In genomic region chr22:21032843-21033688, GRCh38 we compare ENCODE assay signal across 1 cellular context.
TF ChIP-seq lines count a peak whose summit lies in the region.

No MANE protein-coding gene starts in this region.

TF ChIP-seq in K562, 482 proteins besides CTCF, POLR2A, EP300 and RAD21 (continues in another document):
- TF ChIP-seq GATA2 (CRISPR knock-in tag; IDR thresholded peaks at IDR 0.05) = 0 out of 2 replicates have a peak, but pooled peaks have one; percentile 5
- TF ChIP-seq ZC3H4 (CRISPR knock-in tag; IDR thresholded peaks at IDR 0.05; ENCODE audit: borderline replicate concordance) = peak; percentile 43; the same call in 1 of the 2 replicates
- 0 out of 4 replicates have a peak, but pooled peaks of 1 of the 2 experiments have one; percentile 53 for TF ChIP-seq MLX (CRISPR knock-in tag; conservative IDR thresholded peaks at IDR 0.05)
- no peak for TF ChIP-seq POLR2AphosphoS5 (IDR thresholded peaks at IDR 0.05; ENCODE audit: control insufficient read depth, insufficient read depth, low read depth, low read length)
- TF ChIP-seq, protein P1, sequence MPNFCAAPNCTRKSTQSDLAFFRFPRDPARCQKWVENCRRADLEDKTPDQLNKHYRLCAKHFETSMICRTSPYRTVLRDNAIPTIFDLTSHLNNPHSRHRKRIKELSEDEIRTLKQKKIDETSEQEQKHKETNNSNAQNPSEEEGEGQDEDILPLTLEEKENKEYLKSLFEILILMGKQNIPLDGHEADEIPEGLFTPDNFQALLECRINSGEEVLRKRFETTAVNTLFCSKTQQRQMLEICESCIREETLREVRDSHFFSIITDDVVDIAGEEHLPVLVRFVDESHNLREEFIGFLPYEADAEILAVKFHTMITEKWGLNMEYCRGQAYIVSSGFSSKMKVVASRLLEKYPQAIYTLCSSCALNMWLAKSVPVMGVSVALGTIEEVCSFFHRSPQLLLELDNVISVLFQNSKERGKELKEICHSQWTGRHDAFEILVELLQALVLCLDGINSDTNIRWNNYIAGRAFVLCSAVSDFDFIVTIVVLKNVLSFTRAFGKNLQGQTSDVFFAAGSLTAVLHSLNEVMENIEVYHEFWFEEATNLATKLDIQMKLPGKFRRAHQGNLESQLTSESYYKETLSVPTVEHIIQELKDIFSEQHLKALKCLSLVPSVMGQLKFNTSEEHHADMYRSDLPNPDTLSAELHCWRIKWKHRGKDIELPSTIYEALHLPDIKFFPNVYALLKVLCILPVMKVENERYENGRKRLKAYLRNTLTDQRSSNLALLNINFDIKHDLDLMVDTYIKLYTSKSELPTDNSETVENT (CRISPR knock-in tag; IDR thresholded peaks at IDR 0.05) = peak; percentile 54; the same call in 1 of the 2 replicates
- TF ChIP-seq CHD2 (IDR thresholded peaks at IDR 0.05; ENCODE audit: low read depth, low read length) = no peak
- TF ChIP-seq ZHX1 (conservative IDR thresholded peaks at IDR 0.05; ENCODE audit: low read length) = no peak; the same call in 1 of the 2 replicates
- 0 out of 2 replicates have a peak, but pooled peaks have one; percentile 35 for TF ChIP-seq ZNF12 (CRISPR knock-in tag; IDR thresholded peaks at IDR 0.05)
- 0 out of 2 replicates have a peak, but pooled peaks have one; percentile 69 for TF ChIP-seq ZNF830 (CRISPR knock-in tag; IDR thresholded peaks at IDR 0.05)
- TF ChIP-seq FOXK1 (CRISPR knock-in tag; IDR thresholded peaks at IDR 0.05; ENCODE audit: borderline replicate concordance) = no peak
- no peak for TF ChIP-seq WHSC1 (IDR thresholded peaks at IDR 0.05; ENCODE audit: low read length)
- TF ChIP-seq MTF1 (CRISPR knock-in tag; IDR thresholded peaks at IDR 0.05; ENCODE audit: borderline replicate concordance) = no peak
- 0 out of 2 replicates have a peak, but pooled peaks have one; percentile 2 for TF ChIP-seq PBX2 (CRISPR knock-in tag; IDR thresholded peaks at IDR 0.05; ENCODE audit: low read depth)
- TF ChIP-seq PBX2 (tag; conservative IDR thresholded peaks at IDR 0.05; ENCODE audit: low read depth) = no peak
- TF ChIP-seq HDAC8 (tag; IDR thresholded peaks at IDR 0.05) = no peak
- TF ChIP-seq FOXA3 (CRISPR knock-in tag; conservative IDR thresholded peaks at IDR 0.05 in 1 of 2, IDR thresholded peaks at IDR 0.05 in 1 of 2) = peak in 1 of 2 experiments; percentile 4; a peak in 1 of 4 replicates
- no peak for TF ChIP-seq POLR2AphosphoS2 (IDR thresholded peaks at IDR 0.05; ENCODE audit: low read length)
- peak; percentile 25 for TF ChIP-seq RBBP5 (IDR thresholded peaks at IDR 0.05; ENCODE audit: borderline replicate concordance, insufficient read depth, low read length, poor library complexity, severe bottlenecking)
- TF ChIP-seq HNRNPLL (IDR thresholded peaks at IDR 0.05; ENCODE audit: low read depth, low read length, poor library complexity, severe bottlenecking) = peak; percentile 28
- no peak for TF ChIP-seq MYC (IDR thresholded peaks at IDR 0.05; ENCODE audit: low read depth, low read length)
- TF ChIP-seq MYC (CRISPR knock-in tag; IDR thresholded peaks at IDR 0.05; ENCODE audit: borderline replicate concordance, low read depth) = peak; percentile 41; the same call in 1 of the 2 replicates
- TF ChIP-seq BRD9 (IDR thresholded peaks at IDR 0.05; ENCODE audit: low read depth, partially characterized antibody) = no peak
- no peak for TF ChIP-seq ZNF384 (IDR thresholded peaks at IDR 0.05; ENCODE audit: low read depth, low read length)
- TF ChIP-seq MCM2 (IDR thresholded peaks at IDR 0.05; ENCODE audit: low read depth) = no peak
- peak; percentile 12; the same call in 1 of the 2 replicates for TF ChIP-seq ATF1 (CRISPR knock-in tag; IDR thresholded peaks at IDR 0.05)
- no peak for TF ChIP-seq ATF1 (tag; IDR thresholded peaks at IDR 0.05)
- 0 out of 2 replicates have a peak, but pooled peaks have one; percentile 51 for TF ChIP-seq PRMT5 (CRISPR knock-in tag; IDR thresholded peaks at IDR 0.05)
- TF ChIP-seq ZNF224 (CRISPR knock-in tag; IDR thresholded peaks at IDR 0.05) = no peak
- no peak for TF ChIP-seq ZFP1 (CRISPR knock-in tag; IDR thresholded peaks at IDR 0.05)
- TF ChIP-seq, protein P2, sequence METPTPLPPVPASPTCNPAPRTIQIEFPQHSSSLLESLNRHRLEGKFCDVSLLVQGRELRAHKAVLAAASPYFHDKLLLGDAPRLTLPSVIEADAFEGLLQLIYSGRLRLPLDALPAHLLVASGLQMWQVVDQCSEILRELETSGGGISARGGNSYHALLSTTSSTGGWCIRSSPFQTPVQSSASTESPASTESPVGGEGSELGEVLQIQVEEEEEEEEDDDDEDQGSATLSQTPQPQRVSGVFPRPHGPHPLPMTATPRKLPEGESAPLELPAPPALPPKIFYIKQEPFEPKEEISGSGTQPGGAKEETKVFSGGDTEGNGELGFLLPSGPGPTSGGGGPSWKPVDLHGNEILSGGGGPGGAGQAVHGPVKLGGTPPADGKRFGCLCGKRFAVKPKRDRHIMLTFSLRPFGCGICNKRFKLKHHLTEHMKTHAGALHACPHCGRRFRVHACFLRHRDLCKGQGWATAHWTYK (CRISPR knock-in tag; IDR thresholded peaks at IDR 0.05) = no peak
- no peak for TF ChIP-seq ILF3 (IDR thresholded peaks at IDR 0.05; ENCODE audit: borderline replicate concordance)
- TF ChIP-seq SMAD4 (CRISPR knock-in tag; conservative IDR thresholded peaks at IDR 0.05) = no peak
- no peak for TF ChIP-seq ZFX (CRISPR knock-in tag; IDR thresholded peaks at IDR 0.05)
- no peak for TF ChIP-seq STAG1 (CRISPR knock-in tag; IDR thresholded peaks at IDR 0.05; ENCODE audit: borderline replicate concordance)
- TF ChIP-seq, protein P3, sequence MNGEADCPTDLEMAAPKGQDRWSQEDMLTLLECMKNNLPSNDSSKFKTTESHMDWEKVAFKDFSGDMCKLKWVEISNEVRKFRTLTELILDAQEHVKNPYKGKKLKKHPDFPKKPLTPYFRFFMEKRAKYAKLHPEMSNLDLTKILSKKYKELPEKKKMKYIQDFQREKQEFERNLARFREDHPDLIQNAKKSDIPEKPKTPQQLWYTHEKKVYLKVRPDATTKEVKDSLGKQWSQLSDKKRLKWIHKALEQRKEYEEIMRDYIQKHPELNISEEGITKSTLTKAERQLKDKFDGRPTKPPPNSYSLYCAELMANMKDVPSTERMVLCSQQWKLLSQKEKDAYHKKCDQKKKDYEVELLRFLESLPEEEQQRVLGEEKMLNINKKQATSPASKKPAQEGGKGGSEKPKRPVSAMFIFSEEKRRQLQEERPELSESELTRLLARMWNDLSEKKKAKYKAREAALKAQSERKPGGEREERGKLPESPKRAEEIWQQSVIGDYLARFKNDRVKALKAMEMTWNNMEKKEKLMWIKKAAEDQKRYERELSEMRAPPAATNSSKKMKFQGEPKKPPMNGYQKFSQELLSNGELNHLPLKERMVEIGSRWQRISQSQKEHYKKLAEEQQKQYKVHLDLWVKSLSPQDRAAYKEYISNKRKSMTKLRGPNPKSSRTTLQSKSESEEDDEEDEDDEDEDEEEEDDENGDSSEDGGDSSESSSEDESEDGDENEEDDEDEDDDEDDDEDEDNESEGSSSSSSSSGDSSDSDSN (IDR thresholded peaks at IDR 0.05; ENCODE audit: borderline replicate concordance in 1 of 2, low read depth in 2 of 2, low read length in 2 of 2) = no peak
- no peak for TF ChIP-seq ADNP (tag; IDR thresholded peaks at IDR 0.05)
- TF ChIP-seq MXI1 (IDR thresholded peaks at IDR 0.05; ENCODE audit: low read depth, low read length) = peak; percentile 27; the same call in 1 of the 2 replicates
- TF ChIP-seq CREBBP (IDR thresholded peaks at IDR 0.05; ENCODE audit: low read depth, low read length) = no peak
- TF ChIP-seq SIX5 (IDR thresholded peaks at IDR 0.05; ENCODE audit: borderline replicate concordance in 1 of 2, insufficient read depth in 1 of 2, low read depth in 1 of 2, low read length in 2 of 2) = no peak
- no peak for TF ChIP-seq ID3 (CRISPR knock-in tag; IDR thresholded peaks at IDR 0.05)
- 0 out of 2 replicates have a peak, but pooled peaks have one; percentile 41 for TF ChIP-seq ID3 (tag; IDR thresholded peaks at IDR 0.05)
- no peak for TF ChIP-seq IFI16 (CRISPR knock-in tag; IDR thresholded peaks at IDR 0.05)
- no peak for TF ChIP-seq MCM5 (IDR thresholded peaks at IDR 0.05; ENCODE audit: low read depth)
- TF ChIP-seq ZNF79 (CRISPR knock-in tag; IDR thresholded peaks at IDR 0.05; ENCODE audit: low read depth) = no peak
- TF ChIP-seq ZBTB17 (CRISPR knock-in tag; IDR thresholded peaks at IDR 0.05) = no peak
- TF ChIP-seq CEBPB (tag; IDR thresholded peaks at IDR 0.05) = no peak
- TF ChIP-seq CBX3 (IDR thresholded peaks at IDR 0.05; ENCODE audit: borderline replicate concordance in 1 of 2, low read length in 2 of 2) = no peak
- TF ChIP-seq, protein P4, sequence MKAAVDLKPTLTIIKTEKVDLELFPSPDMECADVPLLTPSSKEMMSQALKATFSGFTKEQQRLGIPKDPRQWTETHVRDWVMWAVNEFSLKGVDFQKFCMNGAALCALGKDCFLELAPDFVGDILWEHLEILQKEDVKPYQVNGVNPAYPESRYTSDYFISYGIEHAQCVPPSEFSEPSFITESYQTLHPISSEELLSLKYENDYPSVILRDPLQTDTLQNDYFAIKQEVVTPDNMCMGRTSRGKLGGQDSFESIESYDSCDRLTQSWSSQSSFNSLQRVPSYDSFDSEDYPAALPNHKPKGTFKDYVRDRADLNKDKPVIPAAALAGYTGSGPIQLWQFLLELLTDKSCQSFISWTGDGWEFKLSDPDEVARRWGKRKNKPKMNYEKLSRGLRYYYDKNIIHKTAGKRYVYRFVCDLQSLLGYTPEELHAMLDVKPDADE (conservative IDR thresholded peaks at IDR 0.05; ENCODE audit: control insufficient read depth, low read depth, low read length) = peak; percentile 62; the same call in 1 of the 2 replicates
- TF ChIP-seq, protein P5, sequence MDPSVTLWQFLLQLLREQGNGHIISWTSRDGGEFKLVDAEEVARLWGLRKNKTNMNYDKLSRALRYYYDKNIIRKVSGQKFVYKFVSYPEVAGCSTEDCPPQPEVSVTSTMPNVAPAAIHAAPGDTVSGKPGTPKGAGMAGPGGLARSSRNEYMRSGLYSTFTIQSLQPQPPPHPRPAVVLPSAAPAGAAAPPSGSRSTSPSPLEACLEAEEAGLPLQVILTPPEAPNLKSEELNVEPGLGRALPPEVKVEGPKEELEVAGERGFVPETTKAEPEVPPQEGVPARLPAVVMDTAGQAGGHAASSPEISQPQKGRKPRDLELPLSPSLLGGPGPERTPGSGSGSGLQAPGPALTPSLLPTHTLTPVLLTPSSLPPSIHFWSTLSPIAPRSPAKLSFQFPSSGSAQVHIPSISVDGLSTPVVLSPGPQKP (CRISPR knock-in tag; IDR thresholded peaks at IDR 0.05) = no peak
- 0 out of 2 replicates have a peak, but pooled peaks have one; percentile 53 for TF ChIP-seq ZNF408 (CRISPR knock-in tag; IDR thresholded peaks at IDR 0.05; ENCODE audit: low read depth)
- no peak for TF ChIP-seq HBP1 (CRISPR knock-in tag; IDR thresholded peaks at IDR 0.05)
